24 cellular contexts compared by ENCODE assay signal in the genomic region with DNA sequence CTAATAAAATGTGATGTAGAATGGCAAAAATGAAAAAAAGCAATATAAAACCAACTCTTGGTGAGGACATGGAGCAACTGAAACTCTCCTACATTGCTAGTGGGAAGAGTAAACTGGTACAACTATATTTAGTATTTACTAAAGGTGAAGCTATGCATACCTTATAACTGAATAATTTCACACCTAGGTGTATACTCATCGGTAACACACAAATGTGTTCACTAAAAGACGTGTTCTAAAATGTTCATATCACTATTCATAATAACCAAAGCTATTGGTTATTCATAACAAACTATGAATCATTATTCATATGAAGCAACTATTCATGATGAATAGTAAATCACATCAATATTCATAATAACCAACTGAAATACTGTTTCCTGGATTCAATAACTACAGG.
"Had no signal": no experiment of that assay in that cellular context is flagged by ENCODE, and none has a peak within 500 bp of the region (broad histone marks: within the 10 kb centered on the region; RNA-seq: fewer than 3 reads in every experiment).

No MANE protein-coding gene starts in this region.

- H3K4me3 ChIP-seq: coronary artery, dorsolateral prefrontal cortex, esophagus muscularis mucosa, gastrocnemius medialis, heart right ventricle, left lung, lower lobe of right lung, mucosa of descending colon had no signal

- H3K27me3 Mint-ChIP-seq: naive B cell; naive thymus-derived CD8-positive, alpha-beta T cell had no signal

- DNase-seq: dermis blood vessel endothelial cell; dorsolateral prefrontal cortex; effector CD4-positive, alpha-beta T cell; effector memory CD4-positive, alpha-beta T cell; foreskin melanocyte; gastrocnemius medialis; glutamatergic neuron; head of caudate nucleus; heart right ventricle; hippocampal formation; left cardiac atrium; left lung; left ventricle myocardium superior; lower lobe of right lung; mesenchymal stem cell; mucosa of descending colon; naive B cell; naive thymus-derived CD8-positive, alpha-beta T cell had no signal

- FAIRE-seq: colon, islet of Langerhans, keratinocyte had no signal

- H3K4me3 Mint-ChIP-seq: mesothelial cell of epicardium; naive B cell; naive thymus-derived CD8-positive, alpha-beta T cell had no signal

- H3K27ac Mint-ChIP-seq: mesothelial cell of epicardium; naive B cell; naive thymus-derived CD8-positive, alpha-beta T cell had no signal

- ATAC-seq: gastrocnemius medialis; heart right ventricle; left cardiac atrium; left lung; left ventricle myocardium superior; lower lobe of right lung; mucosa of descending colon; naive thymus-derived CD8-positive, alpha-beta T cell had no signal

- H3K36me3 Mint-ChIP-seq: naive B cell; naive thymus-derived CD8-positive, alpha-beta T cell had no signal

- H3K4me1 Mint-ChIP-seq: naive B cell; naive thymus-derived CD8-positive, alpha-beta T cell had no signal
